8 cellular contexts compared by ENCODE assay signal in genomic region chr5:73483676-73484075, GRCh38.
"Had no signal": no experiment of that assay in that cellular context is flagged by ENCODE, and none has a peak within 500 bp of the region (broad histone marks: within the 10 kb centered on the region; RNA-seq: fewer than 3 reads in every experiment).

No MANE protein-coding gene starts in this region.

- DNase-seq: GOT3, H9, HCEC 1CT, KBM-7 had no signal

- ATAC-seq: HepG2 had no signal

- H3K27ac Mint-ChIP-seq: H9, IgD-negative memory B cell had no signal

- H3K27ac ChIP-seq: HL-60, KMS-11 had no signal

- H3K4me2 ChIP-seq: KMS-11 had no signal

- H3K9ac ChIP-seq: KMS-11 had no signal

- H3K4me1 Mint-ChIP-seq: IgD-negative memory B cell had no signal

- H3K4me3 Mint-ChIP-seq: H9, IgD-negative memory B cell had no signal
